ENCODE assay signal across 25 cellular contexts in the genomic region with DNA sequence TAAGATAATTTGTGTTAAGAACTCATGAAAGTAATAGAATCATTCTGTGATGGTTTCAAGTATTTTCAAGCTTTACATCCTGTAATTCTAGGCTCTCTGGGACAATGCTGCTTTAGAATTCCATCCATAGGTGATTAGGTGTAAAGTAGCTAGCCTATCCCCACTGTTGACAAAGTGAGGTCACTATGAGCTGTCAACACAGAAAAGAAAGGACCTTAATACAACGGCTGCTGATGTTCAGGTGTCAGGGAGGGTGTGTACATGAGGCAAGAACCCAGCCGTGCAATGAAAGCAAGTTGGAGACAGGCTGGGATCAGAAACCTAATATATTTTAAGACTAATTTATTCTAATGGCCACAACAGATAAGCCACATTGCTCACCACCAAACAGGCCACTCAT. TPM values are rescaled to one million over a fixed set of nuclear protein-coding genes. Genes with fewer than 3 reads are reported as not detected.
DNase-seq lines count a peak whose midpoint lies in the region.
"Had no signal": no experiment of that assay in that cellular context is flagged by ENCODE, and none has a peak within 500 bp of the region (broad histone marks: within the 10 kb centered on the region; RNA-seq: fewer than 3 reads in every experiment).

No MANE protein-coding gene starts in this region.

- H3K9ac ChIP-seq in mesendoderm (ENCODE audit: low read length) = no peak overlapping the region

- no peak overlapping the region for H2AK5ac ChIP-seq in mesendoderm (ENCODE audit: low read length)

- H3K4me3 ChIP-seq in mesendoderm (ENCODE audit: low read length) = no peak overlapping the region
- H3K4me3 ChIP-seq: cardiac muscle cell, coronary artery, GM23338, lung, prostate gland, transverse colon had no signal

- H3K27ac ChIP-seq in mesendoderm (ENCODE audit: low read depth, low read length) = no peak overlapping the region
- H3K27ac ChIP-seq: cardiac muscle cell, coronary artery, transverse colon, WERI-Rb-1 had no signal

- no peaks in the 10 kb centered on the region for H3K36me3 ChIP-seq in mesendoderm (ENCODE audit: control insufficient read depth, insufficient read depth, low read length)
- H3K36me3 ChIP-seq: cardiac muscle cell, prostate gland, transverse colon, WERI-Rb-1 had no signal

- no peaks in the 10 kb centered on the region for H3K79me2 ChIP-seq in mesendoderm (ENCODE audit: control insufficient read depth, insufficient read depth, low read length)

- H3K79me1 ChIP-seq in mesendoderm (ENCODE audit: low read length) = no peaks in the 10 kb centered on the region

- no peak overlapping the region for H3K56ac ChIP-seq in mesendoderm (ENCODE audit: low read length)

- H3K4ac ChIP-seq in mesendoderm (ENCODE audit: low read depth, low read length) = no peak overlapping the region

- no peak overlapping the region for H3K23ac ChIP-seq in mesendoderm (ENCODE audit: low read length)

- no peak overlapping the region for H4K8ac ChIP-seq in mesendoderm (ENCODE audit: low read depth, low read length)

- intact Hi-C loops in posterior vena cava (cut with DNase I) = no loop called here

- no peak overlapping the region for H2BK5ac ChIP-seq in mesendoderm (ENCODE audit: low read length)

- H4K5ac ChIP-seq in mesendoderm (ENCODE audit: low read length) = no peak overlapping the region

- no peak overlapping the region for H3K18ac ChIP-seq in mesendoderm (ENCODE audit: low read length)

- WGBS in mesendoderm (ENCODE audit: extremely low coverage, insufficient coverage, low lambda C conversion rate) = no CpG with 5 or more reads among the region's 2 CpGs

- no peak overlapping the region for H2BK15ac ChIP-seq in mesendoderm (replicated peaks; ENCODE audit: low read depth)

- H3K4me1 ChIP-seq in mesendoderm (ENCODE audit: control insufficient read depth, low read depth, low read length) = no peaks in the 10 kb centered on the region
- H3K4me1 ChIP-seq: prostate gland had no signal

- no peak overlapping the region for H3K4me2 ChIP-seq in mesendoderm (ENCODE audit: low read length)
- H3K4me2 ChIP-seq: GM23338 had no signal

- DNase-seq in NCI-H1436 treated with DMSO at 0.1 percent for 48 hours (lab: John Stamatoyannopoulos, UW) (peak; percentile 30), NCI-H1436 (lab: John Stamatoyannopoulos, UW) (no peak), HT1080 (ENCODE audit: low read depth) (peak; percentile 4), SW480 (ENCODE audit: low spot score) (peak; percentile 17), mesendoderm (peak; percentile 19), posterior vena cava (ENCODE audit: low spot score) (no peak), foreskin melanocyte (no peak), hippocampal formation (lab: John Stamatoyannopoulos, UW) (no peak)
- DNase-seq: 8988T; activated CD4-positive, alpha-beta T cell treated with anti-CD3 and anti-CD28 coated beads, Interleukin-2, amount 10 ng/mL, durations not matched to agents 7 days and 5 days; activated CD8-positive, alpha-beta memory T cell treated with anti-CD3 and anti-CD28 coated beads, Interleukin-2, amount 10 ng/mL, durations not matched to agents 7 days and 5 days; activated naive CD4-positive, alpha-beta T cell treated with anti-CD3 and anti-CD28 coated beads, Interleukin-2, amount 10 ng/mL, durations not matched to agents 7 days and 5 days; amniotic stem cell; CD8-positive, alpha-beta T cell; DND-41; kidney; NCI-H187 treated with DMSO at 0.1 percent for 48 hours; NCI-H526; transverse colon; WERI-Rb-1 had no signal

- H2BK120ac ChIP-seq in mesendoderm (ENCODE audit: low read depth, low read length) = no peak overlapping the region

- no peaks in the 10 kb centered on the region for H3K27me3 ChIP-seq in mesendoderm (ENCODE audit: insufficient read depth, low read length, poor library complexity)
- H3K27me3 ChIP-seq: cardiac muscle cell, transverse colon had no signal

RNA-seq across cellular contexts. Expression of a gene that starts 36.8 kb away (rescaled TPM):
- 9.0 and 12.0 TPM in 2 replicates for total RNA-seq in HT1080 (2014; rRNA removed; shearing (Covaris generic))
- polyA plus RNA-seq in HT1080 (2015; cell fraction: cytosol; rRNA removed) = 15.4 and 16.7 TPM in 2 replicates
- 9.2 and 12.8 TPM in 2 replicates for polyA plus RNA-seq in HT1080 (2015; cell fraction: nucleus; rRNA removed)
- polyA plus RNA-seq in mesendoderm (2013, experiment 1 of 2) = 10.7 TPM
- 10.5 TPM for polyA plus RNA-seq in mesendoderm (2013, experiment 2 of 2)
- 10 to 100 TPM; 13.8 to 20.3 TPM for total RNA-seq in posterior vena cava
- total RNA-seq: CD8-positive, alpha-beta T cell had no signal

Comparison
In these comparisons a context has a peak if more than half of its experiments do, and no peak if none do; other contexts are left out.
1. DNase-seq: peak in NCI-H1436 treated with DMSO at 0.1 percent for 48 hours (single experiment), HT1080 (single experiment), SW480 (single experiment) and mesendoderm (single experiment); none in NCI-H1436 (single experiment), posterior vena cava (single experiment), foreskin melanocyte (single experiment) and hippocampal formation (0 of 2).